8 cellular contexts compared by ENCODE assay signal in the genomic region with DNA sequence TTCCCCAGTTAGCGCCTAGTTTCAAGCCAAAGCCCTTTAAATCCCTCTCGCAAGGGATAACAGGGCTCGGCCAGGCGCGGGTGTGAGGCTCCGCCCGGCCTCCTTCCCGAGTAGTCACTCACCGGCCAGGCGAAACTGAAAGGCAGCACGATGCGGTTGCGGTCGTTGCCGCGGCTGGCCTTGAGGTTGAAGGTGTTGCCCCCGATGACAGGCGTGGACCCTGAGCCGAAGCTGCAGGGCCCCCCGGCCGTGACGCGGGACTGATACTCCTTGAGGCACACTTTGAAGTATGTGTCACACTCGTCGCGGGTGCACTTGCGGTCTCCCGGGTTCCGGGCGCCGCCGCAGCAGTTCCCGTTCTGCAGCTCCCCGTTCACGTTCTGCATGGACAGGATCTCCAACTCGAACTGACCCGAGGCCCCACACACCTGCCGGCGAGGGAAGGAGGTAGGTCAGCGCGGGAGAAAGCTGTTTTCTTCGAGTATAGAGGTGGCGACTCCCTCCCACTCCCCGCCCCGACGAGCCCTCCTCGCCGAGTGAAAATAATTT. TPM values are rescaled to one million over a fixed set of nuclear protein-coding genes. Genes with fewer than 3 reads are reported as not detected.
A peak's percentile ranks its signal among the peaks of the same experiment; 100 is the strongest.
DNase-seq lines count a peak whose midpoint lies in the region; ATAC-seq and TF ChIP-seq lines count a peak whose summit lies in the region.

No MANE protein-coding gene starts in this region.

- no peaks in the 10 kb centered on the region for H3K9me3 Mint-ChIP-seq in activated naive CD4-positive, alpha-beta T cell treated with anti-CD3 and anti-CD28 coated beads for 36 hours

- H3K4me3 Mint-ChIP-seq in activated naive CD4-positive, alpha-beta T cell treated with anti-CD3 and anti-CD28 coated beads for 36 hours, result peak overlapping the region; percentile 65

- no peak for ATAC-seq in GM18909 (IDR thresholded peaks at IDR 0.05; ENCODE audit: poor library complexity, unreplicated experiment)

- DNase-seq in 8988T (peak; percentile 53), NCI-H82 treated with DMSO at 0.1 percent for 48 hours (lab: John Stamatoyannopoulos, UW; ENCODE audit: unreplicated experiment) (peak; percentile 29), germinal center (ENCODE audit: low spot score) (peak; percentile 24), NCI-H1694 (lab: John Stamatoyannopoulos, UW) (no peak)
- DNase-seq in activated naive CD4-positive, alpha-beta T cell treated with anti-CD3 and anti-CD28 coated beads for 36 hours, result peak; percentile 72

- CTCF ChIA-PET in activated naive CD4-positive, alpha-beta T cell treated with anti-CD3 and anti-CD28 coated beads for 36 hours (lab: Charles Lee), result no interaction called here

- no peaks in the 10 kb centered on the region for H3K9me3 ChIP-seq in neutrophil

- intact Hi-C loops in activated naive CD4-positive, alpha-beta T cell treated with anti-CD3 and anti-CD28 coated beads for 36 hours (cut with micrococcal nuclease), result loop anchor here (1.0 to 10.0 kb wide), 7 partner anchors 114 to 1220 kb away; a partner anchor contains a TSS

- TF ChIP-seq CTCF in GM12875 (IDR thresholded peaks at IDR 0.05; ENCODE audit: borderline replicate concordance, insufficient read depth, low read depth, low read length) (no peak), neutrophil (IDR thresholded peaks at IDR 0.05) (no peak)

- H3K36me3 Mint-ChIP-seq in activated naive CD4-positive, alpha-beta T cell treated with anti-CD3 and anti-CD28 coated beads for 36 hours (ENCODE audit: low read depth), result no peaks in the 10 kb centered on the region

- H3K27ac Mint-ChIP-seq in activated naive CD4-positive, alpha-beta T cell treated with anti-CD3 and anti-CD28 coated beads for 36 hours, result no peak overlapping the region

- H3K27me3 Mint-ChIP-seq in activated naive CD4-positive, alpha-beta T cell treated with anti-CD3 and anti-CD28 coated beads for 36 hours (ENCODE audit: low read depth), result peaks cover 55% of the 10 kb centered on the region

- H3K4me3 ChIP-seq in GM12875 (ENCODE audit: low read depth, low read length) (peak overlapping the region; percentile 1), neutrophil (ENCODE audit: low read depth in 1 of 2, low read length in 1 of 2) (peak overlapping the region; percentile 90 to 94)

- H3K4me1 ChIP-seq in neutrophil (ENCODE audit: control insufficient read depth in 1 of 2, insufficient read depth in 1 of 2, low read depth in 1 of 2, low read length in 1 of 2), result peaks cover 25 to 27% of the 10 kb centered on the region in 2 experiments

- peaks cover 21% of the 10 kb centered on the region for H3K4me1 Mint-ChIP-seq in activated naive CD4-positive, alpha-beta T cell treated with anti-CD3 and anti-CD28 coated beads for 36 hours (ENCODE audit: low read depth)

- peaks cover 15% of the 10 kb centered on the region for H3K27me3 ChIP-seq in neutrophil

- H3K36me3 ChIP-seq in neutrophil, result no peaks in the 10 kb centered on the region

- H3K27ac ChIP-seq in neutrophil, result peak overlapping the region; percentile 98

RNA-seq across cellular contexts. Expression of a gene that starts 1.1 kb away (rescaled TPM):
- total RNA-seq in activated naive CD4-positive, alpha-beta T cell treated with anti-CD3 and anti-CD28 coated beads for 36 hours, result under 1 TPM; 0.25 to 0.41 TPM
